31 cellular contexts compared by ENCODE assay signal in the genomic region with DNA sequence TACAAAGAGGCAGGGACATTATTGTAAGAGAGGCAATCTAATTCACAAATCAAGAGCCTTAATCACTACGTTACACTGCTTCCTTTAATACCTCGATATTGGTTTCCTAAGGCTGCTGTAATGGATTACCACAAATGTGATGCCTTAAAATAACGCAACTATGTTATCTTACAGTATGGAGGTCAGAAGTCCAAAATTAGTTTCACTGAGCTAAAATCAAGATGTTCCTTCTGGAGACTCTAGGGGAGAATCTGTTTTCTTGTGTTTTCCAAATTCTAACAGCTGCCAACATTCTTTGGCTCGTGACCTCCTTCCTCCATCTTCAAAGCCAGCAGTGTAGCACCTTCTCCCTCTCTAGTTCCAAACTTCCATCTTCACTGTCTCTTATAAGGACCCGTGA.
"Had no signal": no experiment of that assay in that cellular context is flagged by ENCODE, and none has a peak within 500 bp of the region (broad histone marks: within the 10 kb centered on the region; RNA-seq: fewer than 3 reads in every experiment).

No MANE protein-coding gene starts in this region.

- ATAC-seq: activated CD4-positive, CD25-positive, alpha-beta regulatory T cell treated with anti-CD3 and anti-CD28 coated beads, Interleukin-2, amount 50 U/mL, for 24 hours; activated CD8-positive, alpha-beta T cell treated with anti-CD3 and anti-CD28 coated beads for 36 hours; activated T-cell treated with anti-CD3 and anti-CD28 coated beads, Interleukin-2, amount 50 U/mL, for 4 hours; activated T-helper 17 cell treated with anti-CD3 and anti-CD28 coated beads, Interleukin-2, amount 50 U/mL, for 72 hours; foreskin keratinocyte; gastroesophageal sphincter; T-helper 17 cell had no signal

- H3K36me3 ChIP-seq: esophagus muscularis mucosa, gastroesophageal sphincter, WERI-Rb-1 had no signal

- H3K27ac Mint-ChIP-seq: activated B cell treated with CpG ODN at 0.5 μM for 24 hours; activated CD8-positive, alpha-beta T cell treated with anti-CD3 and anti-CD28 coated beads for 36 hours; activated naive CD8-positive, alpha-beta T cell; activated T-helper 17 cell treated with anti-CD3 and anti-CD28 coated beads, Interleukin-2, amount 50 U/mL, for 72 hours; dendritic cell treated with granulocyte-macrophage colony-stimulating factor and Interleukin-4, amounts not matched to agents 40 ng/mL and 50 ng/mL, for 4 days; T-helper 17 cell; T-helper 2 cell treated with Interferon-gamma antibody and Interleukin-4, amounts not matched to agents 5 μg/mL and 100 μg/mL, for 36 hours had no signal

- H3K27me3 Mint-ChIP-seq: activated B cell treated with CpG ODN at 0.5 μM for 24 hours; activated CD8-positive, alpha-beta T cell treated with anti-CD3 and anti-CD28 coated beads for 36 hours; activated naive CD8-positive, alpha-beta T cell; dendritic cell treated with granulocyte-macrophage colony-stimulating factor and Interleukin-4, amounts not matched to agents 40 ng/mL and 50 ng/mL, for 4 days; T-helper 17 cell had no signal

- H3K27me3 ChIP-seq: dorsolateral prefrontal cortex, esophagus muscularis mucosa, foreskin keratinocyte, gastroesophageal sphincter had no signal

- DNase-seq: activated B cell treated with CpG ODN at 0.5 μM for 24 hours; activated CD4-positive, alpha-beta T cell treated with anti-CD3 and anti-CD28 coated beads for 48 hours; activated CD4-positive, alpha-beta T cell treated with anti-CD3 and anti-CD28 coated beads, Interleukin-2, amount 50 U/mL, for 1 hour; activated CD4-positive, alpha-beta T cell treated with anti-CD3 and anti-CD28 coated beads, Interleukin-2, amount 50 U/mL, for 48 hours; activated CD8-positive, alpha-beta memory T cell treated with anti-CD3 and anti-CD28 coated beads for 24 hours; activated CD8-positive, alpha-beta T cell treated with anti-CD3 and anti-CD28 coated beads for 36 hours; activated effector memory CD4-positive, alpha-beta T cell treated with Interleukin-2 at 50 U/mL for 16 hours; activated gamma-delta T cell treated with Interleukin-2 at 50 U/mL for 16 hours; activated naive CD4-positive, alpha-beta T cell treated with anti-CD3 and anti-CD28 coated beads, Interleukin-2, amount 50 U/mL, for 16 hours; activated naive CD4-positive, alpha-beta T cell treated with Interleukin-2 at 50 U/mL for 16 hours; activated T-cell treated with anti-CD3 and anti-CD28 coated beads, Interleukin-2, amount 50 U/mL, for 4 hours; amniotic stem cell; dorsolateral prefrontal cortex; effector memory CD4-positive, alpha-beta T cell; erythroblast; foreskin keratinocyte; head of caudate nucleus; T-helper 1 cell; T-helper 17 cell; T1000; WERI-Rb-1 had no signal

- H3K9me3 Mint-ChIP-seq: activated B cell treated with CpG ODN at 0.5 μM for 24 hours; activated CD8-positive, alpha-beta T cell treated with anti-CD3 and anti-CD28 coated beads for 36 hours; activated T-cell treated with anti-CD3 and anti-CD28 coated beads, Interleukin-2, amount 50 U/mL, for 4 hours; activated T-helper 17 cell treated with anti-CD3 and anti-CD28 coated beads, Interleukin-2, amount 50 U/mL, for 72 hours; central memory CD8-positive, alpha-beta T cell; dendritic cell treated with granulocyte-macrophage colony-stimulating factor and Interleukin-4, amounts not matched to agents 40 ng/mL and 50 ng/mL, for 4 days; T-helper 2 cell treated with Interferon-gamma antibody and Interleukin-4, amounts not matched to agents 5 μg/mL and 100 μg/mL, for 36 hours had no signal

- H3K27ac ChIP-seq: esophagus muscularis mucosa, foreskin keratinocyte, gastroesophageal sphincter, WERI-Rb-1 had no signal

- H3K4me3 ChIP-seq: coronary artery, esophagus muscularis mucosa, gastroesophageal sphincter had no signal

- FAIRE-seq: astrocyte had no signal

- H3K4me1 ChIP-seq: foreskin keratinocyte, gastroesophageal sphincter had no signal

- H3K4me1 Mint-ChIP-seq: activated B cell treated with CpG ODN at 0.5 μM for 24 hours; activated T-helper 17 cell treated with anti-CD3 and anti-CD28 coated beads, Interleukin-2, amount 50 U/mL, for 72 hours; central memory CD8-positive, alpha-beta T cell; T-helper 17 cell had no signal

- H3K9me3 ChIP-seq: esophagus muscularis mucosa, gastroesophageal sphincter had no signal

- H3K36me3 Mint-ChIP-seq: activated naive CD8-positive, alpha-beta T cell had no signal

- H3K4me3 Mint-ChIP-seq: activated B cell treated with CpG ODN at 0.5 μM for 24 hours; activated CD8-positive, alpha-beta T cell treated with anti-CD3 and anti-CD28 coated beads for 36 hours; activated naive CD8-positive, alpha-beta T cell; activated T-cell treated with anti-CD3 and anti-CD28 coated beads, Interleukin-2, amount 50 U/mL, for 4 hours; activated T-helper 17 cell treated with anti-CD3 and anti-CD28 coated beads, Interleukin-2, amount 50 U/mL, for 72 hours; central memory CD8-positive, alpha-beta T cell; dendritic cell treated with granulocyte-macrophage colony-stimulating factor and Interleukin-4, amounts not matched to agents 40 ng/mL and 50 ng/mL, for 4 days; T-helper 17 cell; T-helper 2 cell treated with Interferon-gamma antibody and Interleukin-4, amounts not matched to agents 5 μg/mL and 100 μg/mL, for 36 hours had no signal
